ENCODE assay signal across 19 cellular contexts in the genomic region with DNA sequence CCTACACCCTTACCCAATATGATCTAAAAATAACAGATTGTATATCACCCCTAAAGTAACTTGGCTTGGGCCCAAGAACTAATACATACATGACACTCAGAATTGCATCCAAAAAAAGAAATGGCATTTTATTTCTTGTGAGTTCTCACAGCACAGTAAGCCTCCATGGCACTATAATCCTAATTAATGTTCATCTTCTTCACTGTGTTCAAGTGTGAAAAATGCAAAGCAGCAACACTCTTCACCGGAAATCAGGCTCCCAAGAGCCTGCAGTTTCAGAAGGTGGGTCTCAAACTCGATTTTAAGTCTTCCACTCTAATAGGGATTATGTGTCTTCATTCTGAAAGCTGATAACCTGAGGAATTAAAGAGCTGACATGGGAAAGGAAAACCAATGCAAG.
"Had no signal": no experiment of that assay in that cellular context is flagged by ENCODE, and none has a peak within 500 bp of the region (broad histone marks: within the 10 kb centered on the region; RNA-seq: fewer than 3 reads in every experiment).

No MANE protein-coding gene starts in this region.

- H3K4me1 ChIP-seq: colonic mucosa had no signal

- ATAC-seq: activated CD8-positive, alpha-beta T cell treated with anti-CD3 and anti-CD28 coated beads for 36 hours; activated naive CD8-positive, alpha-beta T cell treated with anti-CD3 and anti-CD28 coated beads, Interleukin-2, amount 50 U/mL, for 24 hours; left lobe of liver; natural killer cell treated with Interleukin-12 subunit alpha and Interleukin-12 subunit beta and Interleukin-15 and Interleukin-18, amount 100 ng/mL, for 72 hours had no signal

- H3K27ac Mint-ChIP-seq: activated CD4-positive, alpha-beta T cell treated with anti-CD3 and anti-CD28 coated beads, Interleukin-2, amount 10 ng/mL, durations not matched to agents 24 days and 14 days; activated CD8-positive, alpha-beta T cell treated with anti-CD3 and anti-CD28 coated beads for 36 hours; activated naive CD4-positive, alpha-beta T cell treated with anti-CD3 and anti-CD28 coated beads for 36 hours; activated naive CD8-positive, alpha-beta T cell treated with anti-CD3 and anti-CD28 coated beads, Interleukin-2, amount 50 U/mL, for 24 hours; activated T-cell treated with anti-CD3 and anti-CD28 coated beads, Interleukin-2, amount 50 U/mL, for 24 hours; activated T-helper 2 cell treated with anti-CD3 and anti-CD28 coated beads, Interferon-gamma antibody, Interleukin-2, Interleukin-4, amounts not matched to agents 10 μg/mL and 5 μg/mL and 100 μg/mL, durations not matched to agents 14 hours and 24 hours and 36 hours; natural killer cell treated with Interleukin-12 subunit alpha and Interleukin-12 subunit beta and Interleukin-15 and Interleukin-18, amount 100 ng/mL, for 72 hours; progenitor cell of endocrine pancreas had no signal

- H3K36me3 ChIP-seq: brain microvascular endothelial cell, colonic mucosa, thyroid gland had no signal

- H3K36me3 Mint-ChIP-seq: natural killer cell treated with Interleukin-12 subunit alpha and Interleukin-12 subunit beta and Interleukin-15 and Interleukin-18, amount 100 ng/mL, for 72 hours had no signal

- H3K4me1 Mint-ChIP-seq: activated CD4-positive, alpha-beta T cell treated with anti-CD3 and anti-CD28 coated beads, Interleukin-2, amount 10 ng/mL, durations not matched to agents 24 days and 14 days; activated naive CD8-positive, alpha-beta T cell treated with anti-CD3 and anti-CD28 coated beads, Interleukin-2, amount 50 U/mL, for 24 hours had no signal

- H3K4me3 Mint-ChIP-seq: activated CD4-positive, alpha-beta T cell treated with anti-CD3 and anti-CD28 coated beads, Interleukin-2, amount 10 ng/mL, durations not matched to agents 24 days and 14 days; activated CD8-positive, alpha-beta T cell treated with anti-CD3 and anti-CD28 coated beads for 36 hours; activated naive CD4-positive, alpha-beta T cell treated with anti-CD3 and anti-CD28 coated beads for 36 hours; activated naive CD8-positive, alpha-beta T cell treated with anti-CD3 and anti-CD28 coated beads, Interleukin-2, amount 50 U/mL, for 24 hours; activated T-cell treated with anti-CD3 and anti-CD28 coated beads, Interleukin-2, amount 50 U/mL, for 24 hours; natural killer cell treated with Interleukin-12 subunit alpha and Interleukin-12 subunit beta and Interleukin-15 and Interleukin-18, amount 100 ng/mL, for 72 hours had no signal

- H3K4me3 ChIP-seq: colonic mucosa, lung, thyroid gland had no signal

- DNase-seq: activated CD4-positive, alpha-beta T cell treated with anti-CD3 and anti-CD28 coated beads, Interleukin-2, amount 10 ng/mL, durations not matched to agents 24 days and 14 days; activated CD8-positive, alpha-beta T cell treated with anti-CD3 and anti-CD28 coated beads for 36 hours; activated naive CD4-positive, alpha-beta T cell treated with anti-CD3 and anti-CD28 coated beads for 36 hours; activated naive CD8-positive, alpha-beta T cell treated with anti-CD3 and anti-CD28 coated beads, Interleukin-2, amount 50 U/mL, for 24 hours; activated T-cell treated with anti-CD3 and anti-CD28 coated beads, Interleukin-2, amount 50 U/mL, for 24 hours; anterior cingulate cortex; brain microvascular endothelial cell; central memory CD4-positive, alpha-beta T cell; colonic mucosa; foreskin melanocyte; occipital lobe; stimulated activated CD4-positive, alpha-beta T cell treated with anti-CD3 and anti-CD28 coated beads, Interleukin-2, amount 100 ng/mL, for 24 hours; stimulated activated naive CD4-positive, alpha-beta T cell treated with Interleukin-2 at 50 U/mL for 16 hours; thyroid gland had no signal

- H3K27ac ChIP-seq: brain microvascular endothelial cell, colonic mucosa, thyroid gland had no signal

- H3K9me3 Mint-ChIP-seq: activated CD4-positive, alpha-beta T cell treated with anti-CD3 and anti-CD28 coated beads, Interleukin-2, amount 10 ng/mL, durations not matched to agents 24 days and 14 days; activated CD8-positive, alpha-beta T cell treated with anti-CD3 and anti-CD28 coated beads for 36 hours; activated naive CD4-positive, alpha-beta T cell treated with anti-CD3 and anti-CD28 coated beads for 36 hours; activated naive CD8-positive, alpha-beta T cell treated with anti-CD3 and anti-CD28 coated beads, Interleukin-2, amount 50 U/mL, for 24 hours; activated T-cell treated with anti-CD3 and anti-CD28 coated beads, Interleukin-2, amount 50 U/mL, for 24 hours; activated T-helper 2 cell treated with anti-CD3 and anti-CD28 coated beads, Interferon-gamma antibody, Interleukin-2, Interleukin-4, amounts not matched to agents 10 μg/mL and 5 μg/mL and 100 μg/mL, durations not matched to agents 14 hours and 24 hours and 36 hours; natural killer cell treated with Interleukin-12 subunit alpha and Interleukin-12 subunit beta and Interleukin-15 and Interleukin-18, amount 100 ng/mL, for 72 hours had no signal

- H3K27me3 ChIP-seq: brain microvascular endothelial cell, colonic mucosa, thyroid gland had no signal

- H3K27me3 Mint-ChIP-seq: progenitor cell of endocrine pancreas had no signal

- H3K9me3 ChIP-seq: colonic mucosa, thyroid gland had no signal
